8 cellular contexts compared by ENCODE assay signal in the genomic region with DNA sequence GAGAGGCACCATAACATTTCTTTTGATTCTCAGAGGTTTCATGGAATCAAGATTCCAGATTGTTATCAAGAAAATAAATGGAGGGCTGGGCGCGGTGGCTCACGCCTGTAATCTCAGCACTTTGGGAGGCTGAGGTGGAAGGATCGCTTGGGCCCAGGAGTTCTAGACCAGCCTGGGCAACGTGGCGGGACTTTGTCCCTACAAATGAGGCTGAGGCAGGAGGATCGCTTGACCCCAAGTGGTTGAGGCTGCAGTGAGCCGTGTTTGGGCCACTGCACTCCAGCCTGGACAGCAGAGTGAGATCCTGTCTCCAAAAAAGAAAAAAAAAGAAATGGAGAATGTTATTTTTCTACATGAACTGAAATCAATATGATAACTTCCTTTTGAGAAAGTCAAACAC. TPM values are rescaled to one million over a fixed set of nuclear protein-coding genes. Genes with fewer than 3 reads are reported as not detected.
DNase-seq lines count a peak whose midpoint lies in the region; ATAC-seq and TF ChIP-seq lines count a peak whose summit lies in the region.

No MANE protein-coding gene starts in this region.

- H4K20me1 ChIP-seq in H9 (ENCODE audit: control insufficient read depth, insufficient read depth, insufficient read length) = no peaks in the 10 kb centered on the region

- no peak overlapping the region for H2BK20ac ChIP-seq in H9 (ENCODE audit: low read depth, low read length, poor library complexity, severe bottlenecking)

- no peak overlapping the region for H2BK120ac ChIP-seq in H9 (ENCODE audit: low read depth, low read length, poor library complexity, severe bottlenecking)

- no peak overlapping the region for H4K8ac ChIP-seq in H9 (replicated peaks; ENCODE audit: insufficient read length, low read depth, low read length)

- no peaks in the 10 kb centered on the region for H3K27me3 Mint-ChIP-seq in H9 (ENCODE audit: low read depth)

- no peak for TF ChIP-seq POLR2A in gastroesophageal sphincter (IDR thresholded peaks at IDR 0.05)

- no peak overlapping the region for H2BK5ac ChIP-seq in H9 (ENCODE audit: insufficient read length, low read length)

- H3K9me3 ChIP-seq in H9 (ENCODE audit: control insufficient read depth, low read depth, low read length) (no peaks in the 10 kb centered on the region), WERI-Rb-1 (ENCODE audit: severe bottlenecking) (no peaks in the 10 kb centered on the region), gastroesophageal sphincter (no peaks in the 10 kb centered on the region), skeletal muscle satellite cell (replicated peaks; ENCODE audit: low read length) (no peaks in the 10 kb centered on the region)

- TF ChIP-seq EP300 in gastroesophageal sphincter (IDR thresholded peaks at IDR 0.05) = no peak

- H3K36me3 ChIP-seq in WERI-Rb-1 (peaks cover 33% of the 10 kb centered on the region), gastroesophageal sphincter (peaks cover 0 to 17% of the 10 kb centered on the region in 2 donors), skeletal muscle satellite cell (ENCODE audit: insufficient read depth, low read length) (peaks cover 14% of the 10 kb centered on the region)

- DNase-seq in H9 = no peak
- DNase-seq in WERI-Rb-1 = no peak
- no peak for DNase-seq in Kasumi-1 (lab: John Stamatoyannopoulos, UW)
- no peak for DNase-seq in NCI-H69 (lab: John Stamatoyannopoulos, UW)
- no peak for DNase-seq in activated effector memory CD4-positive, alpha-beta T cell treated with anti-CD3 and anti-CD28 coated beads, Interleukin-2, amount 50 U/mL, for 16 hours

- H3K4ac ChIP-seq in H9 (ENCODE audit: low read depth, low read length) = no peak overlapping the region

- no peak overlapping the region for H2AK5ac ChIP-seq in H9 (ENCODE audit: insufficient read length, low read length)

- ATAC-seq in gastroesophageal sphincter (no peak), GM19351 (IDR thresholded peaks at IDR 0.05; ENCODE audit: unreplicated experiment) (no peak)

- H3K27ac ChIP-seq in H9 (ENCODE audit: insufficient read length, low read depth, low read length) (no peak overlapping the region), WERI-Rb-1 (no peak overlapping the region), gastroesophageal sphincter (no peak overlapping the region)

- no peak overlapping the region for H3K18ac ChIP-seq in H9 (ENCODE audit: insufficient read length, low read depth, low read length)

- 0 out of 2 replicates have a peak, but pooled peaks cover 2% of the 10 kb centered on the region for H3K4me1 ChIP-seq in H9 (ENCODE audit: insufficient read depth, low read length)
- H3K4me1 ChIP-seq in gastroesophageal sphincter = peaks cover 18 to 64% (median 24%) of the 10 kb centered on the region in 3 donors
- H3K4me1 ChIP-seq in skeletal muscle satellite cell (ENCODE audit: control insufficient read depth, insufficient read depth, low read length) = peaks cover 27% of the 10 kb centered on the region

- H3K27ac Mint-ChIP-seq in H9 = no peak overlapping the region

- no peak overlapping the region for H4K5ac ChIP-seq in H9 (ENCODE audit: insufficient read length, low read depth, low read length)

- TF ChIP-seq CTCF in H9 (conservative IDR thresholded peaks at IDR 0.05) = no peak
- no peak for TF ChIP-seq CTCF in WERI-Rb-1 (IDR thresholded peaks at IDR 0.05; ENCODE audit: low read depth, low read length)
- TF ChIP-seq CTCF in gastroesophageal sphincter (IDR thresholded peaks at IDR 0.05) = no peak

- H3K4me2 ChIP-seq in H9 (ENCODE audit: insufficient read depth, insufficient read length, low read length) (peak overlapping the region; percentile 97), skeletal muscle satellite cell (ENCODE audit: low read length) (peak overlapping the region; percentile 93)

- H3K56ac ChIP-seq in H9 (ENCODE audit: insufficient read length, low read depth, low read length) = no peak overlapping the region

- peaks cover 12% of the 10 kb centered on the region for H3K23me2 ChIP-seq in H9 (ENCODE audit: insufficient read length, low read depth, low read length, poor library complexity, severe bottlenecking)

- H3K4me3 ChIP-seq in WERI-Rb-1 (ENCODE audit: low read depth, low read length) = peak overlapping the region; percentile 93
- H3K4me3 ChIP-seq in gastroesophageal sphincter = peak overlapping the region; percentile 68 to 85
- H3K4me3 ChIP-seq in skeletal muscle satellite cell (ENCODE audit: low read length) = peak overlapping the region; percentile 88

- no peak overlapping the region for H3T11ph ChIP-seq in H9 (ENCODE audit: low read length)

- H3K4me1 Mint-ChIP-seq in H9 = peaks cover 26 to 30% of the 10 kb centered on the region in 2 experiments

- H2BK12ac ChIP-seq in H9 (ENCODE audit: insufficient read length, low read depth, low read length) = no peak overlapping the region

- H4K91ac ChIP-seq in H9 (ENCODE audit: insufficient read length, low read depth, low read length) = no peak overlapping the region

- no peak overlapping the region for H3K9ac ChIP-seq in H9 (ENCODE audit: extremely low read depth, insufficient read length, low read length)
- peak overlapping the region; percentile 93 for H3K9ac ChIP-seq in skeletal muscle satellite cell (ENCODE audit: low read depth, low read length)

- H2BK15ac ChIP-seq in H9 (ENCODE audit: low read depth, low read length) = no peak overlapping the region

- H3K4me3 Mint-ChIP-seq in H9 = peak overlapping the region; percentile 91 to 94

- no CpG with 5 or more reads among the region's 8 CpGs for WGBS in H9 (ENCODE audit: extremely low coverage, insufficient read length, low lambda C conversion rate)
- 87 to 97% methylated on average over 5 to 7 of the region's 8 CpGs for WGBS in gastroesophageal sphincter (ENCODE audit: low coverage in 1 of 2), 2 donors

- H3K27me3 ChIP-seq in H9 (ENCODE audit: insufficient read depth, low read length) = no peaks in the 10 kb centered on the region
- H3K27me3 ChIP-seq in WERI-Rb-1 (ENCODE audit: insufficient read depth, low read depth, severe bottlenecking) = no peaks in the 10 kb centered on the region
- H3K27me3 ChIP-seq in gastroesophageal sphincter = no peaks in the 10 kb centered on the region
- H3K27me3 ChIP-seq in skeletal muscle satellite cell (ENCODE audit: control insufficient read depth, insufficient read depth, low read length) = no peaks in the 10 kb centered on the region

- H3K36me3 Mint-ChIP-seq in H9 (ENCODE audit: insufficient read depth in 1 of 3, low read depth in 3 of 3) = peaks cover 17 to 25% (median 24%) of the 10 kb centered on the region in 3 experiments; a peak in 5 of 7 replicates

- H3K14ac ChIP-seq in H9 (ENCODE audit: insufficient read depth, low read length) = no peak overlapping the region

- no peak overlapping the region for H2AFZ ChIP-seq in H9 (ENCODE audit: low read length)

- peaks cover 3% of the 10 kb centered on the region for H3K79me1 ChIP-seq in H9 (ENCODE audit: insufficient read depth, low read depth, low read length, poor library complexity, severe bottlenecking)

- peaks cover 38% of the 10 kb centered on the region; the same call in 1 of the 2 replicates for H3K79me2 ChIP-seq in H9 (ENCODE audit: insufficient read depth, low read length)

- H3K9me3 Mint-ChIP-seq in H9 = no peaks in the 10 kb centered on the region

- H3K23ac ChIP-seq in H9 (ENCODE audit: insufficient read length, low read depth, low read length) = no peak overlapping the region

RNA-seq across cellular contexts. Expression of a gene that starts 1.3 kb away (rescaled TPM):
- total RNA-seq in H9 (2021) (39.8 and 42.2 TPM in 2 replicates), gastroesophageal sphincter (10 to 100 TPM; 41.5 to 47.9 (median 45.4) TPM)
- 87.8 and 97.3 TPM in 2 replicates for total RNA-seq in skeletal muscle satellite cell (2012; rRNA removed)

RNA-seq across cellular contexts. Expression of a gene that starts 1.7 kb away (rescaled TPM):
- 428 and 443 TPM in 2 replicates for total RNA-seq in H9 (2021)
- 10 to 100 TPM; 70.2 to 89.8 (median 86.2) TPM for total RNA-seq in gastroesophageal sphincter
- total RNA-seq in skeletal muscle satellite cell (2012; rRNA removed) = 127 and 170 TPM in 2 replicates
